In genomic region chr1:59026472-59026948, GRCh38 we compare ENCODE assay signal across 8 cellular contexts.
DNase-seq lines count a peak whose midpoint lies in the region; ATAC-seq and TF ChIP-seq lines count a peak whose summit lies in the region.

No MANE protein-coding gene starts in this region.

- H3K4me1 Mint-ChIP-seq in activated CD8-positive, alpha-beta T cell treated with anti-CD3 and anti-CD28 coated beads for 36 hours (ENCODE audit: low read depth): peaks cover 19% of the 10 kb centered on the region
- peaks cover 5% of the 10 kb centered on the region for H3K4me1 Mint-ChIP-seq in activated CD8-positive, alpha-beta T cell treated with anti-CD3 and anti-CD28 coated beads, Interleukin-2, amount 10 ng/mL, durations not matched to agents 7 days and 5 days (ENCODE audit: low read depth)

- intact Hi-C loops in activated CD8-positive, alpha-beta T cell treated with anti-CD3 and anti-CD28 coated beads for 36 hours (cut with micrococcal nuclease): no loop called here

- no peak for DNase-seq in activated CD8-positive, alpha-beta T cell treated with anti-CD3 and anti-CD28 coated beads for 36 hours
- DNase-seq in activated CD8-positive, alpha-beta T cell treated with anti-CD3 and anti-CD28 coated beads, Interleukin-2, amount 10 ng/mL, durations not matched to agents 7 days and 5 days: no peak
- DNase-seq in astrocyte of the cerebellum (ENCODE audit: low read depth) (peak; percentile 56), stromal cell of bone marrow (ENCODE audit: low read depth) (peak; percentile 82), medulla oblongata (ENCODE audit: extremely low spot score) (no peak), NCI-H1092 (lab: John Stamatoyannopoulos, UW) (no peak)

- no peak for TF ChIP-seq CTCF in activated CD8-positive, alpha-beta T cell treated with anti-CD3 and anti-CD28 coated beads for 36 hours (IDR thresholded peaks at IDR 0.05)
- TF ChIP-seq CTCF in astrocyte of the cerebellum (IDR thresholded peaks at IDR 0.05; ENCODE audit: low read depth, low read length, missing control alignments): no peak

- H3K36me3 Mint-ChIP-seq in activated CD8-positive, alpha-beta T cell treated with anti-CD3 and anti-CD28 coated beads for 36 hours (ENCODE audit: low read depth): no peaks in the 10 kb centered on the region
- H3K36me3 Mint-ChIP-seq in activated CD8-positive, alpha-beta T cell treated with anti-CD3 and anti-CD28 coated beads, Interleukin-2, amount 10 ng/mL, durations not matched to agents 7 days and 5 days (ENCODE audit: low read depth): peaks cover 3% of the 10 kb centered on the region

- POLR2A ChIA-PET in activated CD8-positive, alpha-beta T cell treated with anti-CD3 and anti-CD28 coated beads for 36 hours (lab: Charles Lee): interaction anchor here (1.1 kb wide), 1 partner anchor 109 kb away, joined by 3 read pairs; no protein-coding TSS in a partner anchor
- POLR2A ChIA-PET in activated CD8-positive, alpha-beta T cell treated with anti-CD3 and anti-CD28 coated beads, Interleukin-2, amount 10 ng/mL, durations not matched to agents 7 days and 5 days (lab: Charles Lee): no interaction called here

- in situ Hi-C loops in astrocyte of the cerebellum (cut with HindIII; ENCODE audit: low sequenced_read_pairs): no loop called here

- peak overlapping the region; percentile 72 for H3K27ac Mint-ChIP-seq in activated CD8-positive, alpha-beta T cell treated with anti-CD3 and anti-CD28 coated beads for 36 hours
- H3K27ac Mint-ChIP-seq in activated CD8-positive, alpha-beta T cell treated with anti-CD3 and anti-CD28 coated beads, Interleukin-2, amount 10 ng/mL, durations not matched to agents 7 days and 5 days: no peak overlapping the region

- peak; percentile 56 for ATAC-seq in activated CD8-positive, alpha-beta T cell treated with anti-CD3 and anti-CD28 coated beads for 36 hours
- no peak for ATAC-seq in activated CD8-positive, alpha-beta T cell treated with anti-CD3 and anti-CD28 coated beads, Interleukin-2, amount 10 ng/mL, durations not matched to agents 7 days and 5 days
- ATAC-seq in HG03175 (IDR thresholded peaks at IDR 0.05; ENCODE audit: unreplicated experiment) (peak; percentile 17), GM21737 (IDR thresholded peaks at IDR 0.05; ENCODE audit: unreplicated experiment) (no peak)

- H3K4me3 ChIP-seq in astrocyte of the cerebellum (ENCODE audit: low read depth, low read length): no peak overlapping the region

- no peaks in the 10 kb centered on the region for H3K27me3 Mint-ChIP-seq in activated CD8-positive, alpha-beta T cell treated with anti-CD3 and anti-CD28 coated beads for 36 hours
- no peaks in the 10 kb centered on the region for H3K27me3 Mint-ChIP-seq in activated CD8-positive, alpha-beta T cell treated with anti-CD3 and anti-CD28 coated beads, Interleukin-2, amount 10 ng/mL, durations not matched to agents 7 days and 5 days (ENCODE audit: low read depth)

- CTCF ChIA-PET in activated CD8-positive, alpha-beta T cell treated with anti-CD3 and anti-CD28 coated beads for 36 hours (lab: Charles Lee): interaction anchor here (1.0 to 1.1 kb wide), 2 partner anchors 15 to 672 kb away, joined by 3 read pairs; no protein-coding TSS in a partner anchor
- CTCF ChIA-PET in activated CD8-positive, alpha-beta T cell treated with anti-CD3 and anti-CD28 coated beads, Interleukin-2, amount 10 ng/mL, durations not matched to agents 7 days and 5 days (lab: Charles Lee): no interaction called here

- no peaks in the 10 kb centered on the region for H3K9me3 Mint-ChIP-seq in activated CD8-positive, alpha-beta T cell treated with anti-CD3 and anti-CD28 coated beads for 36 hours
- H3K9me3 Mint-ChIP-seq in activated CD8-positive, alpha-beta T cell treated with anti-CD3 and anti-CD28 coated beads, Interleukin-2, amount 10 ng/mL, durations not matched to agents 7 days and 5 days (ENCODE audit: insufficient read depth): no peaks in the 10 kb centered on the region

- no peak overlapping the region for H3K4me3 Mint-ChIP-seq in activated CD8-positive, alpha-beta T cell treated with anti-CD3 and anti-CD28 coated beads for 36 hours
- no peak overlapping the region for H3K4me3 Mint-ChIP-seq in activated CD8-positive, alpha-beta T cell treated with anti-CD3 and anti-CD28 coated beads, Interleukin-2, amount 10 ng/mL, durations not matched to agents 7 days and 5 days

Comparison
In these comparisons a context has a peak if more than half of its experiments do, and no peak if none do; other contexts are left out.
1. ATAC-seq: peak in activated CD8-positive, alpha-beta T cell treated with anti-CD3 and anti-CD28 coated beads for 36 hours (single experiment) and HG03175 (single experiment); none in activated CD8-positive, alpha-beta T cell treated with anti-CD3 and anti-CD28 coated beads, Interleukin-2, amount 10 ng/mL, durations not matched to agents 7 days and 5 days (single experiment) and GM21737 (single experiment).
2. DNase-seq: peak in astrocyte of the cerebellum (single experiment) and stromal cell of bone marrow (single experiment); none in activated CD8-positive, alpha-beta T cell treated with anti-CD3 and anti-CD28 coated beads for 36 hours (single experiment), activated CD8-positive, alpha-beta T cell treated with anti-CD3 and anti-CD28 coated beads, Interleukin-2, amount 10 ng/mL, durations not matched to agents 7 days and 5 days (single experiment), medulla oblongata (single experiment) and NCI-H1092 (single experiment).